Comparison of ENCODE assay signal across 18 cellular contexts in the genomic region with DNA sequence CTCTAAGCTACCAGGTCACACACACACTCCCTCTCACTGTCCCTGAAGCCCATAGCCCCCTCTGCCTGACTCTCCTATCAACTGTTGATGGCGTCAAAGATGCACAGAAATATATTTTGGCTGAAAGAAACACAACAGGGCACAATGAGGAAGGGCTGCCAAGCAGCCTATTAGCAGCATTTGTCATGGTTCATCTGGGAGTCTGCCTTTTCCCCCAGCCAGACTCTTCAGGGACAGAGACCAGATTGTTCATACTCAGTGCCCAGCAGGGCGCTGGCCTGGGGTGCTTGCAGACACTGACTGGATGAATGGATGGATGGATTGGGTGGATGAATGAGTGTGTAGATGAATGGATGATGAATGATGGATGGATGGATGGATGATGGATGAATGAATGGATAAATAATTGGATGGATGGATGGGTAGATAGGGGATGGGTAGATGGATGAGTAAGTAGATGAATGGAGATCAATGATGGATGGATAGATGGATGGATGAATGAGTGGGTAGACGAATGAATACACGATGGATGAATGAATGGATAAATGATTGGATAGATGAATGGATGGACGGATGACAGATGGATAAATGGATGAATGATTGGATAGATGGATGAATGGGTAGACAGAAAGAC.
DNase-seq lines count a peak whose midpoint lies in the region; ATAC-seq and TF ChIP-seq lines count a peak whose summit lies in the region.
"Had no signal": no experiment of that assay in that cellular context is flagged by ENCODE, and none has a peak within 500 bp of the region (broad histone marks: within the 10 kb centered on the region; RNA-seq: fewer than 3 reads in every experiment).

No MANE protein-coding gene starts in this region.

- no peak overlapping the region for H4K91ac ChIP-seq in H9 (ENCODE audit: insufficient read length, low read depth, low read length)

- no peak overlapping the region for H3K23ac ChIP-seq in H9 (ENCODE audit: insufficient read length, low read depth, low read length)

- no peak overlapping the region for H3T11ph ChIP-seq in H9 (ENCODE audit: low read length)

- H2BK15ac ChIP-seq in H9 (ENCODE audit: low read depth, low read length) = no peak overlapping the region

- peaks cover 4% of the 10 kb centered on the region for H3K23me2 ChIP-seq in H9 (ENCODE audit: insufficient read length, low read depth, low read length, poor library complexity, severe bottlenecking)

- no peak overlapping the region for H2AFZ ChIP-seq in H9 (ENCODE audit: low read length)
- H2AFZ ChIP-seq: GM23248 had no signal

- no peak overlapping the region for H2BK120ac ChIP-seq in H9 (ENCODE audit: low read depth, low read length, poor library complexity, severe bottlenecking)

- TF ChIP-seq CTCF in H9 (conservative IDR thresholded peaks at IDR 0.05) (no peak), glutamatergic neuron (IDR thresholded peaks at IDR 0.05; ENCODE audit: partially characterized antibody, unreplicated experiment) (no peak)

- no peak overlapping the region for H2BK5ac ChIP-seq in H9 (ENCODE audit: insufficient read length, low read length)

- no peaks in the 10 kb centered on the region for H3K79me1 ChIP-seq in H9 (ENCODE audit: insufficient read depth, low read depth, low read length, poor library complexity, severe bottlenecking)

- H3K27ac Mint-ChIP-seq in H9 (no peak overlapping the region; a peak in 1 of 7 replicates), glutamatergic neuron (ENCODE audit: unreplicated experiment) (peak overlapping the region; percentile 6)
- H3K27ac Mint-ChIP-seq: CD14-positive monocyte had no signal

- no peaks in the 10 kb centered on the region for H3K27me3 ChIP-seq in H9 (ENCODE audit: insufficient read depth, low read length)

- no peaks in the 10 kb centered on the region for H3K4me1 ChIP-seq in H9 (ENCODE audit: insufficient read depth, low read length)

- H3K27ac ChIP-seq in H9 (ENCODE audit: insufficient read length, low read depth, low read length) = no peak overlapping the region
- H3K27ac ChIP-seq: GM23248, SK-N-MC had no signal

- intact Hi-C loops in posterior vena cava (cut with DNase I) = no loop called here

- no peak overlapping the region for H2AK5ac ChIP-seq in H9 (ENCODE audit: insufficient read length, low read length)

- no peaks in the 10 kb centered on the region for H3K9me3 ChIP-seq in H9 (ENCODE audit: control insufficient read depth, low read depth, low read length)

- H3K27me3 Mint-ChIP-seq in H9 (ENCODE audit: low read depth) = no peaks in the 10 kb centered on the region
- peaks cover 3% of the 10 kb centered on the region for H3K27me3 Mint-ChIP-seq in glutamatergic neuron (ENCODE audit: unreplicated experiment)

- no peak overlapping the region for H4K5ac ChIP-seq in H9 (ENCODE audit: insufficient read length, low read depth, low read length)

- ATAC-seq in GM21737 (IDR thresholded peaks at IDR 0.05; ENCODE audit: unreplicated experiment) (no peak), HG02759 (IDR thresholded peaks at IDR 0.05; ENCODE audit: unreplicated experiment) (no peak), GM18519 (IDR thresholded peaks at IDR 0.05; ENCODE audit: low FRiP score, unreplicated experiment) (no peak)
- ATAC-seq: HCT116, HepG2, Right ventricle myocardium inferior had no signal

- H3K36me3 Mint-ChIP-seq in H9 (ENCODE audit: insufficient read depth in 1 of 3, low read depth in 3 of 3) (no peaks in the 10 kb centered on the region), glutamatergic neuron (ENCODE audit: unreplicated experiment) (peaks cover 6% of the 10 kb centered on the region)
- H3K36me3 Mint-ChIP-seq: CD14-positive monocyte had no signal

- H3K9me3 Mint-ChIP-seq in H9 = no peaks in the 10 kb centered on the region
- H3K9me3 Mint-ChIP-seq in glutamatergic neuron (ENCODE audit: unreplicated experiment) = peaks cover 9% of the 10 kb centered on the region
- H3K9me3 Mint-ChIP-seq: CD14-positive monocyte had no signal

- H3K79me2 ChIP-seq in H9 (ENCODE audit: insufficient read depth, low read length) = no peaks in the 10 kb centered on the region

- H3K4me2 ChIP-seq in H9 (ENCODE audit: insufficient read depth, insufficient read length, low read length) = no peak overlapping the region

- WGBS in H9 (ENCODE audit: extremely low coverage, insufficient read length, low lambda C conversion rate) = no CpG with 5 or more reads among the region's 5 CpGs

- no peak overlapping the region for H2BK12ac ChIP-seq in H9 (ENCODE audit: insufficient read length, low read depth, low read length)

- H3K56ac ChIP-seq in H9 (ENCODE audit: insufficient read length, low read depth, low read length) = no peak overlapping the region

- no peak overlapping the region for H3K9ac ChIP-seq in H9 (ENCODE audit: extremely low read depth, insufficient read length, low read length)
- H3K9ac ChIP-seq: GM23248 had no signal

- H3K18ac ChIP-seq in H9 (ENCODE audit: insufficient read length, low read depth, low read length) = no peak overlapping the region

- H4K8ac ChIP-seq in H9 (replicated peaks; ENCODE audit: insufficient read length, low read depth, low read length) = no peak overlapping the region

- no peak overlapping the region for H3K14ac ChIP-seq in H9 (ENCODE audit: insufficient read depth, low read length)

- H3K4me3 Mint-ChIP-seq in H9 (no peak overlapping the region; a peak in 1 of 5 replicates), glutamatergic neuron (ENCODE audit: unreplicated experiment) (peak overlapping the region; percentile 13)
- H3K4me3 Mint-ChIP-seq: CD14-positive monocyte had no signal

- peaks cover 3 to 6% of the 10 kb centered on the region in 2 experiments; a peak in 1 of 4 replicates for H3K4me1 Mint-ChIP-seq in H9
- H3K4me1 Mint-ChIP-seq in glutamatergic neuron (ENCODE audit: low read depth, unreplicated experiment) = peaks cover 12% of the 10 kb centered on the region
- H3K4me1 Mint-ChIP-seq: CD14-positive monocyte had no signal

- DNase-seq in H9 = peak; percentile 3
- peak; percentile 84 for DNase-seq in NCI-H446 treated with DMSO at 0.1 percent for 48 hours (lab: John Stamatoyannopoulos, UW)
- DNase-seq in glutamatergic neuron = no peak
- DNase-seq in posterior vena cava (ENCODE audit: low spot score) = peak; percentile 45
- no peak for DNase-seq in NCI-H2029 (lab: John Stamatoyannopoulos, UW)
- DNase-seq: GM23248, KG1, NCI-H1436, NCI-H2029 treated with DMSO at 0.1 percent for 48 hours, NCI-H524 treated with DMSO at 0.1 percent for 48 hours had no signal

- H2BK20ac ChIP-seq in H9 (ENCODE audit: low read depth, low read length, poor library complexity, severe bottlenecking) = no peak overlapping the region

- no peak overlapping the region for H3K4ac ChIP-seq in H9 (ENCODE audit: low read depth, low read length)

- H4K20me1 ChIP-seq in H9 (ENCODE audit: control insufficient read depth, insufficient read depth, insufficient read length) = no peaks in the 10 kb centered on the region

Comparison
In these comparisons a context has a peak if more than half of its experiments do, and no peak if none do; other contexts are left out.
1. DNase-seq: peak in H9 (single experiment), NCI-H446 treated with DMSO at 0.1 percent for 48 hours (single experiment) and posterior vena cava (single experiment); none in glutamatergic neuron (single experiment) and NCI-H2029 (single experiment).